8 cellular contexts compared by ENCODE assay signal in genomic region chr2:201072201-201072530, GRCh38. TPM values are rescaled to one million over a fixed set of nuclear protein-coding genes. Genes with fewer than 3 reads are reported as not detected.
DNase-seq lines count a peak whose midpoint lies in the region; ATAC-seq and TF ChIP-seq lines count a peak whose summit lies in the region.

No MANE protein-coding gene starts in this region.

- peaks cover 45% of the 10 kb centered on the region for H3K4me1 Mint-ChIP-seq in stimulated activated effector memory CD8-positive, alpha-beta T cell treated with anti-CD3 and anti-CD28 coated beads, Interleukin-12 subunit alpha, Interleukin-12 subunit beta, amount 100 ng/mL, for 72 hours

- peak overlapping the region; percentile 95 for H3K4me3 ChIP-seq in left ventricle myocardium inferior
- peak overlapping the region; percentile 87 for H3K4me3 ChIP-seq in right cardiac atrium (ENCODE audit: low read length)

- peak overlapping the region; percentile 93 for H3K27ac ChIP-seq in left ventricle myocardium inferior (replicated peaks)
- H3K27ac ChIP-seq in right cardiac atrium (ENCODE audit: low read length), result peak overlapping the region; percentile 78

- no peaks in the 10 kb centered on the region for H3K27me3 ChIP-seq in left ventricle myocardium inferior (ENCODE audit: low read depth)
- H3K27me3 ChIP-seq in right cardiac atrium (ENCODE audit: control insufficient read depth, insufficient read depth), result no peaks in the 10 kb centered on the region

- peaks cover 18% of the 10 kb centered on the region for H3K36me3 Mint-ChIP-seq in stimulated activated effector memory CD8-positive, alpha-beta T cell treated with anti-CD3 and anti-CD28 coated beads, Interleukin-12 subunit alpha, Interleukin-12 subunit beta, amount 100 ng/mL, for 72 hours

- intact Hi-C loops in left ventricle myocardium inferior (cut with micrococcal nuclease), result no loop called here
- intact Hi-C loops in Right ventricle myocardium inferior (cut with DNase I), result loop anchor here (5.0 kb wide), 2 partner anchors 85 to 100 kb away; no protein-coding TSS in a partner anchor
- intact Hi-C loops in right cardiac atrium (cut with DNase I), result loop anchor here in 2 of 4 donors (5.0 to 10.0 kb wide), 3 partner anchors 83 to 170 kb away; no protein-coding TSS in a partner anchor

- TF ChIP-seq CTCF in left ventricle myocardium inferior (IDR thresholded peaks at IDR 0.05; ENCODE audit: borderline replicate concordance), result no peak

- no peaks in the 10 kb centered on the region for H3K36me3 ChIP-seq in left ventricle myocardium inferior

- H3K9me3 ChIP-seq in left ventricle myocardium inferior (replicated peaks), result no peaks in the 10 kb centered on the region
- no peaks in the 10 kb centered on the region for H3K9me3 ChIP-seq in right cardiac atrium (ENCODE audit: control insufficient read depth, low read length)

- ATAC-seq in Right ventricle myocardium inferior (no peak), SK-N-SH treated with all-trans-retinoic acid at 6 μM for 48 hours (peak; percentile 47), right cardiac atrium (no peak)
- ATAC-seq in stimulated activated effector memory CD8-positive, alpha-beta T cell treated with anti-CD3 and anti-CD28 coated beads, Interleukin-12 subunit alpha, Interleukin-12 subunit beta, amount 100 ng/mL, for 72 hours, result no peak

- 2% methylated on average over 5 of the region's 5 CpGs for WGBS in right cardiac atrium

- DNase-seq in left ventricle myocardium inferior (no peak), Right ventricle myocardium inferior (ENCODE audit: missing footprints) (no peak), right cardiac atrium (no peak), ecto neural progenitor cell (ENCODE audit: low spot score) (no peak), middle frontal gyrus (ENCODE audit: extremely low spot score, low spot score) (no peak), Kasumi-1 (lab: John Stamatoyannopoulos, UW) (no peak)
- no peak for DNase-seq in stimulated activated effector memory CD8-positive, alpha-beta T cell treated with anti-CD3 and anti-CD28 coated beads, Interleukin-12 subunit alpha, Interleukin-12 subunit beta, amount 100 ng/mL, for 72 hours (ENCODE audit: low spot score in 2 of 2)

- H3K4me1 ChIP-seq in left ventricle myocardium inferior (peaks cover 85% of the 10 kb centered on the region), right cardiac atrium (ENCODE audit: control insufficient read depth, insufficient read depth, low read length) (no peaks in the 10 kb centered on the region)

- H3K9me3 Mint-ChIP-seq in stimulated activated effector memory CD8-positive, alpha-beta T cell treated with anti-CD3 and anti-CD28 coated beads, Interleukin-12 subunit alpha, Interleukin-12 subunit beta, amount 100 ng/mL, for 72 hours, result no peaks in the 10 kb centered on the region

- H3K4me3 Mint-ChIP-seq in stimulated activated effector memory CD8-positive, alpha-beta T cell treated with anti-CD3 and anti-CD28 coated beads, Interleukin-12 subunit alpha, Interleukin-12 subunit beta, amount 100 ng/mL, for 72 hours, result peak overlapping the region; percentile 99

- peak overlapping the region; percentile 96 for H3K27ac Mint-ChIP-seq in stimulated activated effector memory CD8-positive, alpha-beta T cell treated with anti-CD3 and anti-CD28 coated beads, Interleukin-12 subunit alpha, Interleukin-12 subunit beta, amount 100 ng/mL, for 72 hours

TF ChIP-seq in SK-N-SH treated with all-trans-retinoic acid at 6 μM for 48 hours, 23 proteins besides CTCF, POLR2A, EP300 and RAD21:
- TF ChIP-seq ZFP3 (CRISPR knock-in tag; IDR thresholded peaks at IDR 0.05), result no peak
- no peak for TF ChIP-seq TOX (CRISPR knock-in tag; IDR thresholded peaks at IDR 0.05; ENCODE audit: borderline replicate concordance)
- no peak for TF ChIP-seq CSDC2 (CRISPR knock-in tag; IDR thresholded peaks at IDR 0.05)
- TF ChIP-seq RARB (CRISPR knock-in tag; IDR thresholded peaks at IDR 0.05), result no peak
- no peak for TF ChIP-seq ESRRG (CRISPR knock-in tag; IDR thresholded peaks at IDR 0.05)

RNA-seq across cellular contexts. Expression of gene NDUFB3, which starts 0.4 kb away (rescaled TPM):
- total RNA-seq in left ventricle myocardium inferior (466 TPM), Right ventricle myocardium inferior (555 TPM), right cardiac atrium (100 to 1,000 TPM; 296 to 384 (median 313) TPM)
- 503 TPM for polyA plus RNA-seq in right cardiac atrium

RNA-seq across cellular contexts. Expression of gene HYCC2, which starts 0.7 kb away (rescaled TPM):
- 11.5 TPM for total RNA-seq in left ventricle myocardium inferior
- 14.5 TPM for total RNA-seq in Right ventricle myocardium inferior
- total RNA-seq in right cardiac atrium, result 10 to 100 TPM in 3 of 4 donors, 1 to 10 TPM in 1; 9.7 to 17.2 (median 13.4) TPM
- 3.1 TPM for polyA plus RNA-seq in right cardiac atrium

RNA-seq across cellular contexts. Expression of gene CFLAR, which starts 43.8 kb away (rescaled TPM):
- total RNA-seq in left ventricle myocardium inferior (238 TPM), Right ventricle myocardium inferior (218 TPM), right cardiac atrium (100 to 1,000 TPM; 232 to 310 (median 267) TPM)
- 134 TPM for polyA plus RNA-seq in right cardiac atrium
